ENCODE assay signal across 25 cellular contexts in genomic region chr18:13039806-13040205, GRCh38. TPM values are rescaled to one million over a fixed set of nuclear protein-coding genes. Genes with fewer than 3 reads are reported as not detected.
DNase-seq lines count a peak whose midpoint lies in the region; ATAC-seq and TF ChIP-seq lines count a peak whose summit lies in the region.
"Had no signal": no experiment of that assay in that cellular context is flagged by ENCODE, and none has a peak within 500 bp of the region (broad histone marks: within the 10 kb centered on the region; RNA-seq: fewer than 3 reads in every experiment).

No MANE protein-coding gene starts in this region.

- H3K27me3 Mint-ChIP-seq in activated naive CD4-positive, alpha-beta T cell treated with anti-CD3 and anti-CD28 coated beads, Interleukin-2, amount 50 U/mL, for 24 hours: no peaks in the 10 kb centered on the region
- H3K27me3 Mint-ChIP-seq in activated naive CD4-positive, alpha-beta T cell treated with anti-CD3 and anti-CD28 coated beads, Interleukin-2, amount 10 ng/mL, durations not matched to agents 7 days and 5 days: no peaks in the 10 kb centered on the region
- H3K27me3 Mint-ChIP-seq in T-helper 17 cell: no peaks in the 10 kb centered on the region

- no peak overlapping the region for H3K4me3 Mint-ChIP-seq in activated naive CD4-positive, alpha-beta T cell treated with anti-CD3 and anti-CD28 coated beads, Interleukin-2, amount 50 U/mL, for 24 hours
- no peak overlapping the region for H3K4me3 Mint-ChIP-seq in activated naive CD4-positive, alpha-beta T cell treated with anti-CD3 and anti-CD28 coated beads, Interleukin-2, amount 10 ng/mL, durations not matched to agents 7 days and 5 days
- H3K4me3 Mint-ChIP-seq in T-helper 17 cell: no peak overlapping the region

- H3K9me3 Mint-ChIP-seq in activated naive CD4-positive, alpha-beta T cell treated with anti-CD3 and anti-CD28 coated beads, Interleukin-2, amount 50 U/mL, for 24 hours: no peaks in the 10 kb centered on the region
- no peaks in the 10 kb centered on the region for H3K9me3 Mint-ChIP-seq in activated naive CD4-positive, alpha-beta T cell treated with anti-CD3 and anti-CD28 coated beads, Interleukin-2, amount 10 ng/mL, durations not matched to agents 7 days and 5 days

- H3K27ac Mint-ChIP-seq in activated naive CD4-positive, alpha-beta T cell treated with anti-CD3 and anti-CD28 coated beads, Interleukin-2, amount 50 U/mL, for 24 hours: peak overlapping the region; percentile 52
- no peak overlapping the region for H3K27ac Mint-ChIP-seq in activated naive CD4-positive, alpha-beta T cell treated with anti-CD3 and anti-CD28 coated beads, Interleukin-2, amount 10 ng/mL, durations not matched to agents 7 days and 5 days
- H3K27ac Mint-ChIP-seq in T-helper 17 cell: peak overlapping the region; percentile 72

- H3K4me3 ChIP-seq in adrenal gland: no peak overlapping the region
- H3K4me3 ChIP-seq: PC-9, SJCRH30 had no signal

- ATAC-seq in T-helper 17 cell: no peak
- no peak for ATAC-seq in GM21526 (IDR thresholded peaks at IDR 0.05; ENCODE audit: low FRiP score, unreplicated experiment)
- ATAC-seq: HCT116, Right ventricle myocardium inferior, SK-N-SH treated with all-trans-retinoic acid at 6 μM for 48 hours had no signal

- 87 to 97% (median 91%) methylated on average over 1 of the region's 1 CpG for WGBS in adrenal gland, 4 donors

- H3K9me3 ChIP-seq in T-helper 17 cell (ENCODE audit: control insufficient read depth, low read length, poor library complexity, severe bottlenecking) (no peaks in the 10 kb centered on the region), adrenal gland (replicated peaks in 1 of 3) (no peaks in the 10 kb centered on the region)
- H3K9me3 ChIP-seq: SJCRH30 had no signal

- intact Hi-C loops in adrenal gland (cut with DNase I): no loop called here

- H3K4me1 ChIP-seq in adrenal gland (replicated peaks in 1 of 2): no peaks in the 10 kb centered on the region
- H3K4me1 ChIP-seq: SJCRH30 had no signal

- H3K27me3 ChIP-seq in adrenal gland: no peaks in the 10 kb centered on the region
- H3K27me3 ChIP-seq: SJCRH30 had no signal

- CTCF ChIA-PET in activated naive CD4-positive, alpha-beta T cell treated with anti-CD3 and anti-CD28 coated beads, Interleukin-2, amount 10 ng/mL, durations not matched to agents 7 days and 5 days (lab: Charles Lee): no interaction called here

- no peak overlapping the region for H3K27ac ChIP-seq in adrenal gland
- H3K27ac ChIP-seq: HL-60, PC-9, SJCRH30 had no signal

- DNase-seq in activated naive CD4-positive, alpha-beta T cell treated with anti-CD3 and anti-CD28 coated beads, Interleukin-2, amount 10 ng/mL, durations not matched to agents 7 days and 5 days: no peak
- no peak for DNase-seq in T-helper 17 cell
- peak; percentile 10 for DNase-seq in iris pigment epithelial cell (ENCODE audit: low read depth)
- DNase-seq in NCI-H345 (lab: John Stamatoyannopoulos, UW): no peak
- no peak for DNase-seq in adrenal gland
- DNase-seq in pons (ENCODE audit: low spot score): no peak
- DNase-seq: 8988T, ACHN, Kasumi-1, MV-4-11, NCI-H1105 treated with DMSO at 0.1 percent for 48 hours, NCI-H146, NCI-H1930, NCI-H2107, NCI-H446, NCI-H526, NCI-H82, PC-9, SJCRH30 had no signal

- no peaks in the 10 kb centered on the region for H3K36me3 ChIP-seq in adrenal gland (replicated peaks in 1 of 2)

- peaks cover 29% of the 10 kb centered on the region for H3K4me1 Mint-ChIP-seq in activated naive CD4-positive, alpha-beta T cell treated with anti-CD3 and anti-CD28 coated beads, Interleukin-2, amount 50 U/mL, for 24 hours
- peaks cover 5% of the 10 kb centered on the region for H3K4me1 Mint-ChIP-seq in activated naive CD4-positive, alpha-beta T cell treated with anti-CD3 and anti-CD28 coated beads, Interleukin-2, amount 10 ng/mL, durations not matched to agents 7 days and 5 days
- peaks cover 14% of the 10 kb centered on the region for H3K4me1 Mint-ChIP-seq in T-helper 17 cell

- peaks cover 41% of the 10 kb centered on the region for H3K36me3 Mint-ChIP-seq in activated naive CD4-positive, alpha-beta T cell treated with anti-CD3 and anti-CD28 coated beads, Interleukin-2, amount 50 U/mL, for 24 hours
- peaks cover 63% of the 10 kb centered on the region for H3K36me3 Mint-ChIP-seq in activated naive CD4-positive, alpha-beta T cell treated with anti-CD3 and anti-CD28 coated beads, Interleukin-2, amount 10 ng/mL, durations not matched to agents 7 days and 5 days
- peaks cover 11% of the 10 kb centered on the region for H3K36me3 Mint-ChIP-seq in T-helper 17 cell (ENCODE audit: low read depth)

- TF ChIP-seq CTCF in adrenal gland (IDR thresholded peaks at IDR 0.05): no peak

- no peak for TF ChIP-seq POLR2A in adrenal gland (IDR thresholded peaks at IDR 0.05)

RNA-seq across cellular contexts. Expression of gene CEP192, which starts 48.6 kb away (rescaled TPM):
- total RNA-seq in T-helper 17 cell (10 to 100 TPM; 30.4 to 32.6 TPM), adrenal gland (10 to 100 TPM in 6 of 8 donors, 1 to 10 TPM in 2; 8.9 to 36.8 (median 16.3) TPM)
- polyA plus RNA-seq in adrenal gland: 10 to 100 TPM in 1 of 3 donors, 1 to 10 TPM in 2; 7.5 to 17.9 (median 9.0) TPM
